ENCODE assay signal across 18 cellular contexts in genomic region chr12:129984097-129984496, GRCh38.
"Had no signal": no experiment of that assay in that cellular context is flagged by ENCODE, and none has a peak within 500 bp of the region (broad histone marks: within the 10 kb centered on the region; RNA-seq: fewer than 3 reads in every experiment).

No MANE protein-coding gene starts in this region.

- H3K36me3 ChIP-seq: esophagus muscularis mucosa, gastroesophageal sphincter, spleen, stomach, thoracic aorta, transverse colon had no signal

- H3K27ac ChIP-seq: epithelial cell of prostate, esophagus muscularis mucosa, gastroesophageal sphincter, spleen, stomach, thoracic aorta, transverse colon had no signal

- DNase-seq: effector memory CD4-positive, alpha-beta T cell; glutamatergic neuron; kidney glomerular epithelial cell; mammary epithelial cell; mucosa of descending colon; naive thymus-derived CD8-positive, alpha-beta T cell; posterior cingulate gyrus; spleen; stimulated activated CD4-positive, alpha-beta T cell treated with anti-CD3 and anti-CD28 coated beads, Interleukin-2, amount 100 ng/mL, for 24 hours; stimulated activated CD4-positive, alpha-beta T cell treated with anti-CD3 and anti-CD28 coated beads, Interleukin-4, amount 100 ng/mL, for 4 hours; stimulated activated naive CD4-positive, alpha-beta T cell; stomach; substantia nigra; transverse colon had no signal

- H3K27me3 ChIP-seq: transverse colon had no signal

- H3K4me3 ChIP-seq: esophagus muscularis mucosa, gastroesophageal sphincter, mucosa of descending colon, spleen, stomach, thoracic aorta, transverse colon had no signal

- H3K9me3 ChIP-seq: mucosa of descending colon, thoracic aorta, transverse colon had no signal

- H3K4me1 ChIP-seq: esophagus muscularis mucosa, gastroesophageal sphincter, spleen, stomach, transverse colon had no signal
